Comparison of ENCODE assay signal across 27 cellular contexts in the genomic region with DNA sequence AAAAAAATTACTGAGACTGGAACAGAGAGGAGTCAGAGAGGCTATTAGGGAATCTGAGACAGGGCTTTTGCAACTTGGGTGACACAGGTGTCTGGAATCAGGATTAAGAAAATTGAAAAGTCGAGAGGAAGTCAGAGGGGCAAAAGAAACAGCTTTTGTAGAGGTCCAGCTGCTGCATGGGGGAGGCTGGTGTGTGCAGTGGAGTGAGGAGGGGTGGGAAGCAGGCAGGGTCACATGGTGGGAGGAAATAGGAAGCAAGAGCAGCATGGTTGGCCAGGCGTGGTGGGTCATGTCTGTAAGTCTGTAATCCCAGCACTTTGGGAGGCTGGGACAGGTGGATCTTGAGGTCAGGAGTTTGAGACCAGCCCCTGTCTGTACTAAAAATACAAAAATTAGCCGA.
"Had no signal": no experiment of that assay in that cellular context is flagged by ENCODE, and none has a peak within 500 bp of the region (broad histone marks: within the 10 kb centered on the region; RNA-seq: fewer than 3 reads in every experiment).

No MANE protein-coding gene starts in this region.

- DNase-seq: activated CD4-positive, alpha-beta T cell treated with anti-CD3 and anti-CD28 coated beads for 36 hours; activated CD4-positive, CD25-positive, alpha-beta regulatory T cell; activated CD8-positive, alpha-beta memory T cell treated with anti-CD3 and anti-CD28 coated beads, Interleukin-2, amount 10 ng/mL, durations not matched to agents 7 days and 5 days; activated CD8-positive, alpha-beta T cell treated with anti-CD3 and anti-CD28 coated beads, Interleukin-2, amount 10 ng/mL, durations not matched to agents 7 days and 5 days; activated effector memory CD4-positive, alpha-beta T cell treated with Interleukin-2 at 50 U/mL for 16 hours; activated naive CD4-positive, alpha-beta T cell treated with anti-CD3 and anti-CD28 coated beads for 36 hours; activated naive CD8-positive, alpha-beta T cell treated with anti-CD3 and anti-CD28 coated beads for 36 hours; activated T-cell treated with anti-CD3 and anti-CD28 coated beads, Interleukin-2, amount 50 U/mL, for 72 hours; adrenal gland; aorta; body of pancreas; effector CD8-positive, alpha-beta T cell; esophagus squamous epithelium; heart right ventricle; kidney glomerular epithelial cell; left ventricle myocardium inferior; nucleus accumbens; pancreas; retina; small intestine; stimulated activated CD4-positive, alpha-beta T cell treated with anti-CD3 and anti-CD28 coated beads, Interleukin-1b, Interleukin-23, amount 100 ng/mL, for 48 hours; stimulated activated naive CD4-positive, alpha-beta T cell; tibial artery had no signal

- H3K4me1 ChIP-seq: adrenal gland, body of pancreas, esophagus squamous epithelium, heart right ventricle, left ventricle myocardium inferior, pancreas, prostate gland, sigmoid colon, suprapubic skin, tibial artery had no signal

- H3K4me3 ChIP-seq: adrenal gland, body of pancreas, esophagus squamous epithelium, heart right ventricle, left ventricle myocardium inferior, pancreas, prostate gland, sigmoid colon, suprapubic skin, tibial artery had no signal

- H3K36me3 ChIP-seq: adrenal gland, esophagus squamous epithelium, heart right ventricle, left ventricle myocardium inferior, pancreas, prostate gland, sigmoid colon, suprapubic skin, tibial artery had no signal

- H3K27ac ChIP-seq: adrenal gland, body of pancreas, epithelial cell of prostate, esophagus squamous epithelium, heart right ventricle, left ventricle myocardium inferior, pancreas, prostate gland, sigmoid colon, suprapubic skin, tibial artery had no signal

- H3K27me3 ChIP-seq: adrenal gland, body of pancreas, pancreas had no signal

- H3K9me3 ChIP-seq: adrenal gland, body of pancreas, esophagus squamous epithelium, pancreas, prostate gland, suprapubic skin had no signal

- ATAC-seq: activated CD4-positive, alpha-beta T cell treated with anti-CD3 and anti-CD28 coated beads for 36 hours; activated CD8-positive, alpha-beta memory T cell treated with anti-CD3 and anti-CD28 coated beads, Interleukin-2, amount 10 ng/mL, durations not matched to agents 7 days and 5 days; activated CD8-positive, alpha-beta T cell treated with anti-CD3 and anti-CD28 coated beads, Interleukin-2, amount 10 ng/mL, durations not matched to agents 7 days and 5 days; activated T-cell treated with anti-CD3 and anti-CD28 coated beads, Interleukin-2, amount 50 U/mL, for 72 hours; body of pancreas; heart right ventricle; pancreas had no signal
